8 cellular contexts compared by ENCODE assay signal in the genomic region with DNA sequence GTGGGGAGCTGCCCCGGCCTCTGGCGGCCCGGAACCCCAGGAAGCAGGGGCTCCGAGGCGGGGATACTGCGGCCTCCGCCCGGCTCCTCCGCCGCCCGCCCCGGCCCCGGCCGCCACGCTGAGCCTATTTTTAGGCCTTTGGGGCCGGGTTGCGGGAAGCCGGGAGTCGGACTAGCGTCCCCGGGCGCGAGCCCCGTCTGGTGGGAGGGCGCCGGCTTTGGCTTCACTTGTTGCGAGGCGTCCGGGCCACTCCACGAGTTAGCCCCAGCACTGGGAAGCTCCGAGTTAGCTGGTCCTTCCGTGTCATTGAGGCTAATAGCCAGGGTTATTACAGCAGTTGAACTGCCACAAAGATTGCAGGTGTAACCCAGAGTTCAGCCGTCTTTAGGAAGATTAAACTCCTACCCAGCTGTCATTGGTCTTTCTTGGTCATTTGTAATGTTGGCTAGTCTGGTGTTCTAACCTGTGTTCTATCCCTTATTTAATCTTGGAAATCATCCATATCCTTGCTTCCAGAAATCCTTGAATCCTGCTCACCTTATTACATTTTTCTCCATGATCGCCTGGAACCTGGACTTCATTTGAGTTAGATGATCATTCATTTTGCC. TPM values are rescaled to one million over a fixed set of nuclear protein-coding genes. Genes with fewer than 3 reads are reported as not detected.
A peak's percentile ranks its signal among the peaks of the same experiment; 100 is the strongest.
DNase-seq lines count a peak whose midpoint lies in the region; ATAC-seq and TF ChIP-seq lines count a peak whose summit lies in the region.

No MANE protein-coding gene starts in this region.

- 10% methylated on average over 17 of the region's 34 CpGs for WGBS in hepatocyte (ENCODE audit: low lambda C conversion rate, missing lambda C conversion rate)

- POLR2A ChIA-PET in CD4-positive, alpha-beta T cell (lab: Charles Lee): interaction anchor here (0.7 to 5.1 kb wide), 9 partner anchors 9 to 979 kb away, joined by 3 to 25 read pairs (median 6); a partner anchor contains a TSS
- POLR2A ChIA-PET in Panc1 (lab: Charles Lee): no interaction called here

- peak; percentile 10 for ATAC-seq in CD4-positive, alpha-beta T cell (ENCODE audit: poor library complexity)
- ATAC-seq in GM18873 (IDR thresholded peaks at IDR 0.05; ENCODE audit: low FRiP score, unreplicated experiment) (peak; percentile 9), HG03103 (IDR thresholded peaks at IDR 0.05; ENCODE audit: low read depth, unreplicated experiment) (peak; percentile 28), Panc1 (peak; percentile 50)

- no peaks in the 10 kb centered on the region for H4K20me1 ChIP-seq in hepatocyte (ENCODE audit: insufficient read depth, poor library complexity, severe bottlenecking)

- H3K4me3 ChIP-seq in Panc1 (ENCODE audit: low read depth in 2 of 2, low read length in 2 of 2): peak overlapping the region; percentile 66 to 71
- H3K4me3 ChIP-seq in ascending aorta: peak overlapping the region; percentile 69 to 94
- H3K4me3 ChIP-seq in hepatocyte: peak overlapping the region; percentile 91

- no peaks in the 10 kb centered on the region for H3K9me3 ChIP-seq in CD4-positive, alpha-beta T cell (ENCODE audit: control insufficient read depth, low read length)
- H3K9me3 ChIP-seq in Panc1 (ENCODE audit: control insufficient read depth, insufficient read depth, low read depth, low read length): no peaks in the 10 kb centered on the region
- no peaks in the 10 kb centered on the region for H3K9me3 ChIP-seq in ascending aorta
- no peaks in the 10 kb centered on the region for H3K9me3 ChIP-seq in hepatocyte (ENCODE audit: low read depth)

- peak overlapping the region; percentile 76 for H3K27ac Mint-ChIP-seq in CD4-positive, alpha-beta T cell

- CTCF ChIA-PET in CD4-positive, alpha-beta T cell (lab: Charles Lee): interaction anchor here (0.5 to 1.5 kb wide), 6 partner anchors 8 to 816 kb away, joined by 3 to 5 read pairs (median 4); no protein-coding TSS in a partner anchor
- CTCF ChIA-PET in Panc1 (lab: Charles Lee): interaction anchor here (0.6 kb wide), 1 partner anchor 1256 kb away, joined by 4 read pairs; no protein-coding TSS in a partner anchor

- peak in 7 of 10 experiments; percentile 1 to 42 (median 9) for DNase-seq in CD4-positive, alpha-beta T cell
- DNase-seq in Panc1 (ENCODE audit: low read depth, low spot score) (no peak), ascending aorta (ENCODE audit: low spot score in 2 of 2) (peak in 1 of 2 donors; percentile 78), hepatocyte (ENCODE audit: low spot score) (peak; percentile 74), retina (peak; percentile 69), H4 (ENCODE audit: low spot score) (no peak)

- in situ Hi-C loops in Panc1 (cut with HindIII; ENCODE audit: low pct_unique_long_range_greater_than_20kb, low sequenced_read_pairs): no loop called here

- peaks cover 19% of the 10 kb centered on the region for H3K36me3 Mint-ChIP-seq in CD4-positive, alpha-beta T cell (ENCODE audit: low read depth)

- TF ChIP-seq CTCF in CD4-positive, alpha-beta T cell (IDR thresholded peaks at IDR 0.05): no peak
- TF ChIP-seq CTCF in Panc1 (IDR thresholded peaks at IDR 0.05) (no peak), ascending aorta (IDR thresholded peaks at IDR 0.05) (no peak), hepatocyte (IDR thresholded peaks at IDR 0.05; ENCODE audit: poor library complexity) (no peak)

- H3K4me1 Mint-ChIP-seq in CD4-positive, alpha-beta T cell (ENCODE audit: low read depth): peaks cover 33% of the 10 kb centered on the region

- H3K4me2 ChIP-seq in hepatocyte: peak overlapping the region; percentile 87

- H3K4me1 ChIP-seq in Panc1 (ENCODE audit: control insufficient read depth, insufficient read depth, low read length) (peaks cover 14% of the 10 kb centered on the region), ascending aorta (peaks cover 5 to 20% of the 10 kb centered on the region in 2 donors), hepatocyte (ENCODE audit: insufficient read depth) (peaks cover 8% of the 10 kb centered on the region)

- intact Hi-C loops in CD4-positive, alpha-beta T cell (cut with DNase I, micrococcal nuclease): loop anchor here (5.0 to 10.0 kb wide), 4 partner anchors 95 to 823 kb away; a partner anchor contains a TSS
- intact Hi-C loops in Panc1 (cut with micrococcal nuclease; ENCODE audit: unreplicated experiment): no loop called here
- intact Hi-C loops in ascending aorta (cut with DNase I): no loop called here

- peak overlapping the region; percentile 56 for H3K27ac ChIP-seq in CD4-positive, alpha-beta T cell (ENCODE audit: low read depth, low read length)
- H3K27ac ChIP-seq in Panc1 (ENCODE audit: low read length) (peak overlapping the region; percentile 82), ascending aorta (peak overlapping the region; percentile 91 to 100), hepatocyte (peak overlapping the region; percentile 96)

- H3K9me3 Mint-ChIP-seq in CD4-positive, alpha-beta T cell: no peaks in the 10 kb centered on the region

- peak overlapping the region; percentile 100 for H2AFZ ChIP-seq in hepatocyte

- no TSS peak for BruUV-seq in Panc1 (replicated peaks; lab: Mats Ljungman, UMichigan)

- H3K79me2 ChIP-seq in hepatocyte: peaks cover 28% of the 10 kb centered on the region

- H3K36me3 ChIP-seq in Panc1 (ENCODE audit: control insufficient read depth, insufficient read depth, low read length): peaks cover 19% of the 10 kb centered on the region
- H3K36me3 ChIP-seq in ascending aorta: peaks cover 20 to 27% of the 10 kb centered on the region in 2 donors
- H3K36me3 ChIP-seq in hepatocyte (replicated peaks; ENCODE audit: insufficient read depth, low read depth): no peaks in the 10 kb centered on the region

- H3K27me3 Mint-ChIP-seq in CD4-positive, alpha-beta T cell: no peaks in the 10 kb centered on the region

- no peaks in the 10 kb centered on the region for H3K9me2 ChIP-seq in hepatocyte (replicated peaks; ENCODE audit: insufficient read depth)

- no peaks in the 10 kb centered on the region for H3K27me3 ChIP-seq in CD4-positive, alpha-beta T cell (ENCODE audit: control insufficient read depth, insufficient read depth, low read length)
- H3K27me3 ChIP-seq in Panc1 (ENCODE audit: control insufficient read depth, insufficient read depth, low read length) (no peaks in the 10 kb centered on the region), ascending aorta (no peaks in the 10 kb centered on the region), hepatocyte (no peaks in the 10 kb centered on the region)

- peak overlapping the region; percentile 87 for H3K4me3 Mint-ChIP-seq in CD4-positive, alpha-beta T cell

RNA-seq across cellular contexts. Expression of a gene that starts 0.8 kb away (rescaled TPM):
- total RNA-seq in CD4-positive, alpha-beta T cell: 10 to 100 TPM; 21.0 to 22.3 TPM
- 75.2 TPM for total RNA-seq in Panc1 (2021; ENCODE audit: unreplicated experiment)
- 89.3 TPM for polyA plus RNA-seq in Panc1 (2012; ENCODE audit: insufficient read length)
- 23.9 TPM for total RNA-seq in ascending aorta
- total RNA-seq in hepatocyte: 50.3 and 51.8 TPM in 2 replicates
- 26.2 and 27.5 TPM in 2 replicates for polyA plus RNA-seq in hepatocyte
- total RNA-seq in H4 (2014; rRNA removed; shearing (Covaris generic)): 34.4 and 45.7 TPM in 2 replicates

Comparison
In these comparisons a context has a peak if more than half of its experiments do, and no peak if none do; other contexts are left out.
1. DNase-seq: peak in CD4-positive, alpha-beta T cell (7 of 10), hepatocyte (single experiment) and retina (single experiment); none in Panc1 (single experiment) and H4 (single experiment).
2. intact Hi-C loops: an anchor here in CD4-positive, alpha-beta T cell (5.0 to 10.0 kb wide); none called in Panc1 and ascending aorta.
3. Peak in every context shown above with its lines, with median percentiles within 50 percentile points of each other: ATAC-seq, H3K27ac ChIP-seq and H3K4me3 ChIP-seq.